In the genomic region with DNA sequence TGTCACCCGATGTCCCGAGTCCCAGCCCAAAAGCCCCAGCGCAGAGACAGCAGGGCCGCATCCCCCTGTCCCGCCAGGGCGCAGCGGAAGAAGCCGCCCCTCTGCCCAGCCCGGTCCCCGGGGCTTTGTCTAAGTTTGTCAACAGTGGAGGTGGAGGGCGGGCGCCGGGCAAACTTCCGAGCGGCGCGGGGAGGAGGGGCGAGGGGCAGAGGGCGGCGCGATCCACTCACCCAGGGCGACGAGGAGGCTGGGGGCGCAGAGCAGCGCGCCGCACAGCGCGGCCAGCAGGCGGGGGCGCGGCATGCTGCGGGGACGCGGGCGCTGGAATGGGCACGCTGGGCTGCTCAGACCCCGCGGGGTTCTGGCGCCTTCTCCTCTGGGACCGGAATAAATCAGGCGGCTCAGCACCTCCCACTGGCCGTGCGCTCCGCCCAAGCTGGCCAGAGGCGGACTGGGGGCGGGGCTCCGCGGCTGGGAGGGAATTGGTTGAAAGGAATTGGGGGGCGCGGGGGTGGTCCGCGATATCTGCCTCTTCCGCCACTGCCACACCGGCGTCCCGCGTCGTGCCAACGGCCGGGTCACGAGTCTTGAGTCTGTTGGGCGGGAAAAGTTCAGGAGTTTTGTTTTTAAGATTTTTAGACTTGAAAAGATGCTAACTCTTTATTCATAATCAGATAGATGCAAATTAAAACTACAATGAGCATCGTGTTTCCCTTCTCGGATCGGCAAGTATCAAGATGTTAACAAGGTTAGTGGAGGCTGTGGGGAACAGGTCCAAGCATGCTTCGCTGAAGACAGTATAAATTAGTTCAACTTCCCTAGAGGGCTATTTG, we compare ENCODE assay signal across 1 cellular context.
A peak's percentile ranks its signal among the peaks of the same experiment; 100 is the strongest.
TF ChIP-seq lines count a peak whose summit lies in the region.

MFGE8 (minus strand) TSS at position 363 of the 833 bp plus-strand sequence; CDS start at position 303, 60 bp downstream.

TF ChIP-seq in K562, 482 proteins besides CTCF, POLR2A, EP300 and RAD21 (continued from another document and continues in another):
- TF ChIP-seq ZMIZ1 (IDR thresholded peaks at IDR 0.05; ENCODE audit: low read depth in 2 of 2, low read length in 2 of 2) (no peak), NCOA1 (IDR thresholded peaks at IDR 0.05; ENCODE audit: low read depth) (no peak), NR0B1 (IDR thresholded peaks at IDR 0.05; ENCODE audit: partially characterized antibody) (no peak), KHSRP (IDR thresholded peaks at IDR 0.05) (no peak), ZNF655 (CRISPR knock-in tag; IDR thresholded peaks at IDR 0.05) (no peak), ARHGAP35 (IDR thresholded peaks at IDR 0.05; ENCODE audit: partially characterized antibody) (no peak), NRF1 (conservative IDR thresholded peaks at IDR 0.05 in 1 of 2, IDR thresholded peaks at IDR 0.05 in 1 of 2) (peak in 1 of 2 experiments; percentile 55), CBFB (CRISPR knock-in tag; IDR thresholded peaks at IDR 0.05) (no peak), PCBP1 (IDR thresholded peaks at IDR 0.05; ENCODE audit: low read depth, low read length, poor library complexity, severe bottlenecking) (peak; percentile 69), FOXA1 (IDR thresholded peaks at IDR 0.05; ENCODE audit: borderline replicate concordance) (no peak), DACH1 (IDR thresholded peaks at IDR 0.05; ENCODE audit: partially characterized antibody) (no peak), CBX5 (IDR thresholded peaks at IDR 0.05; ENCODE audit: borderline replicate concordance, low read depth) (no peak), RBM15 (IDR thresholded peaks at IDR 0.05; ENCODE audit: insufficient read depth, low read length) (no peak), CLOCK (CRISPR knock-in tag; IDR thresholded peaks at IDR 0.05; ENCODE audit: borderline replicate concordance) (no peak), YY1 (IDR thresholded peaks at IDR 0.05; ENCODE audit: borderline replicate concordance in 1 of 3, control insufficient read depth in 1 of 3, extremely low read depth in 1 of 3, insufficient read depth in 3 of 3, insufficient read length in 1 of 3, insufficient replicate concordance in 2 of 3, low read depth in 1 of 3, low read length in 2 of 3) (peak in 2 of 3 experiments; percentile 19 to 44), TCF3 (CRISPR knock-in tag; IDR thresholded peaks at IDR 0.05) (no peak), MTF1 (CRISPR knock-in tag; IDR thresholded peaks at IDR 0.05; ENCODE audit: borderline replicate concordance) (no peak), ZNF143 (CRISPR knock-in tag; IDR thresholded peaks at IDR 0.05) (peak; percentile 42; the same call in 1 of the 2 replicates), TRIM24 (IDR thresholded peaks at IDR 0.05) (no peak), NEUROD1 (IDR thresholded peaks at IDR 0.05; ENCODE audit: borderline replicate concordance, low read depth, low read length, partially characterized antibody) (no peak), ADNP (tag; IDR thresholded peaks at IDR 0.05) (no peak), HNRNPK (IDR thresholded peaks at IDR 0.05; ENCODE audit: low read depth, low read length, poor library complexity, severe bottlenecking) (no peak), HSF4 (CRISPR knock-in tag; IDR thresholded peaks at IDR 0.05; ENCODE audit: borderline replicate concordance) (no peak), TAF1 (IDR thresholded peaks at IDR 0.05; ENCODE audit: control insufficient read depth, extremely low read depth, insufficient read depth, low read length, severe bottlenecking) (peak; percentile 47), NFYB (IDR thresholded peaks at IDR 0.05; ENCODE audit: extremely low read depth, insufficient read length) (no peak), SLC30A9 (CRISPR knock-in tag; IDR thresholded peaks at IDR 0.05) (no peak), BDP1 (IDR thresholded peaks at IDR 0.05; ENCODE audit: insufficient read depth, insufficient read length) (no peak), ZNF165 (CRISPR knock-in tag; IDR thresholded peaks at IDR 0.05; ENCODE audit: borderline replicate concordance) (no peak), BMI1 (IDR thresholded peaks at IDR 0.05; ENCODE audit: low read length) (no peak), PHF21A (IDR thresholded peaks at IDR 0.05; ENCODE audit: borderline replicate concordance, low read depth) (no peak), ZNF140 (CRISPR knock-in tag; IDR thresholded peaks at IDR 0.05) (no peak), RNF2 (IDR thresholded peaks at IDR 0.05) (no peak), ZNF589 (CRISPR knock-in tag; IDR thresholded peaks at IDR 0.05; ENCODE audit: low read depth) (no peak), ZC3H8 (IDR thresholded peaks at IDR 0.05) (no peak)
- TF ChIP-seq, protein P1, sequence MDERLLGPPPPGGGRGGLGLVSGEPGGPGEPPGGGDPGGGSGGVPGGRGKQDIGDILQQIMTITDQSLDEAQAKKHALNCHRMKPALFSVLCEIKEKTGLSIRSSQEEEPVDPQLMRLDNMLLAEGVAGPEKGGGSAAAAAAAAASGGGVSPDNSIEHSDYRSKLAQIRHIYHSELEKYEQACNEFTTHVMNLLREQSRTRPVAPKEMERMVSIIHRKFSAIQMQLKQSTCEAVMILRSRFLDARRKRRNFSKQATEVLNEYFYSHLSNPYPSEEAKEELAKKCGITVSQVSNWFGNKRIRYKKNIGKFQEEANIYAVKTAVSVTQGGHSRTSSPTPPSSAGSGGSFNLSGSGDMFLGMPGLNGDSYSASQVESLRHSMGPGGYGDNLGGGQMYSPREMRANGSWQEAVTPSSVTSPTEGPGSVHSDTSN (CRISPR knock-in tag; IDR thresholded peaks at IDR 0.05; ENCODE audit: low read depth): no peak
- TF ChIP-seq, protein P1 (tag; conservative IDR thresholded peaks at IDR 0.05; ENCODE audit: low read depth): no peak
- TF ChIP-seq, protein P2, sequence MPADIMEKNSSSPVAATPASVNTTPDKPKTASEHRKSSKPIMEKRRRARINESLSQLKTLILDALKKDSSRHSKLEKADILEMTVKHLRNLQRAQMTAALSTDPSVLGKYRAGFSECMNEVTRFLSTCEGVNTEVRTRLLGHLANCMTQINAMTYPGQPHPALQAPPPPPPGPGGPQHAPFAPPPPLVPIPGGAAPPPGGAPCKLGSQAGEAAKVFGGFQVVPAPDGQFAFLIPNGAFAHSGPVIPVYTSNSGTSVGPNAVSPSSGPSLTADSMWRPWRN (IDR thresholded peaks at IDR 0.05; ENCODE audit: low read depth): no peak
- TF ChIP-seq, protein P3, sequence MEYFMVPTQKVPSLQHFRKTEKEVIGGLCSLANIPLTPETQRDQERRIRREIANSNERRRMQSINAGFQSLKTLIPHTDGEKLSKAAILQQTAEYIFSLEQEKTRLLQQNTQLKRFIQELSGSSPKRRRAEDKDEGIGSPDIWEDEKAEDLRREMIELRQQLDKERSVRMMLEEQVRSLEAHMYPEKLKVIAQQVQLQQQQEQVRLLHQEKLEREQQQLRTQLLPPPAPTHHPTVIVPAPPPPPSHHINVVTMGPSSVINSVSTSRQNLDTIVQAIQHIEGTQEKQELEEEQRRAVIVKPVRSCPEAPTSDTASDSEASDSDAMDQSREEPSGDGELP (CRISPR knock-in tag; IDR thresholded peaks at IDR 0.05; ENCODE audit: borderline replicate concordance): no peak; the same call in 1 of the 2 replicates
- TF ChIP-seq, protein P4, sequence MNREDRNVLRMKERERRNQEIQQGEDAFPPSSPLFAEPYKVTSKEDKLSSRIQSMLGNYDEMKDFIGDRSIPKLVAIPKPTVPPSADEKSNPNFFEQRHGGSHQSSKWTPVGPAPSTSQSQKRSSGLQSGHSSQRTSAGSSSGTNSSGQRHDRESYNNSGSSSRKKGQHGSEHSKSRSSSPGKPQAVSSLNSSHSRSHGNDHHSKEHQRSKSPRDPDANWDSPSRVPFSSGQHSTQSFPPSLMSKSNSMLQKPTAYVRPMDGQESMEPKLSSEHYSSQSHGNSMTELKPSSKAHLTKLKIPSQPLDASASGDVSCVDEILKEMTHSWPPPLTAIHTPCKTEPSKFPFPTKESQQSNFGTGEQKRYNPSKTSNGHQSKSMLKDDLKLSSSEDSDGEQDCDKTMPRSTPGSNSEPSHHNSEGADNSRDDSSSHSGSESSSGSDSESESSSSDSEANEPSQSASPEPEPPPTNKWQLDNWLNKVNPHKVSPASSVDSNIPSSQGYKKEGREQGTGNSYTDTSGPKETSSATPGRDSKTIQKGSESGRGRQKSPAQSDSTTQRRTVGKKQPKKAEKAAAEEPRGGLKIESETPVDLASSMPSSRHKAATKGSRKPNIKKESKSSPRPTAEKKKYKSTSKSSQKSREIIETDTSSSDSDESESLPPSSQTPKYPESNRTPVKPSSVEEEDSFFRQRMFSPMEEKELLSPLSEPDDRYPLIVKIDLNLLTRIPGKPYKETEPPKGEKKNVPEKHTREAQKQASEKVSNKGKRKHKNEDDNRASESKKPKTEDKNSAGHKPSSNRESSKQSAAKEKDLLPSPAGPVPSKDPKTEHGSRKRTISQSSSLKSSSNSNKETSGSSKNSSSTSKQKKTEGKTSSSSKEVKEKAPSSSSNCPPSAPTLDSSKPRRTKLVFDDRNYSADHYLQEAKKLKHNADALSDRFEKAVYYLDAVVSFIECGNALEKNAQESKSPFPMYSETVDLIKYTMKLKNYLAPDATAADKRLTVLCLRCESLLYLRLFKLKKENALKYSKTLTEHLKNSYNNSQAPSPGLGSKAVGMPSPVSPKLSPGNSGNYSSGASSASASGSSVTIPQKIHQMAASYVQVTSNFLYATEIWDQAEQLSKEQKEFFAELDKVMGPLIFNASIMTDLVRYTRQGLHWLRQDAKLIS (CRISPR knock-in tag; IDR thresholded peaks at IDR 0.05): peak; percentile 92
